In genomic region chr18:13312515-13312914, GRCh38 we compare ENCODE assay signal across 26 cellular contexts.
DNase-seq lines count a peak whose midpoint lies in the region; ATAC-seq, FAIRE-seq and TF ChIP-seq lines count a peak whose summit lies in the region.
"Had no signal": no experiment of that assay in that cellular context is flagged by ENCODE, and none has a peak within 500 bp of the region (broad histone marks: within the 10 kb centered on the region; RNA-seq: fewer than 3 reads in every experiment).

No MANE protein-coding gene starts in this region.

- BruUV-seq in HepG2 (replicated peaks; lab: Mats Ljungman, UMichigan) = no TSS peak

- TF ChIP-seq RAD21 in HepG2 (CRISPR knock-in tag; IDR thresholded peaks at IDR 0.05) = no peak

- intact Hi-C loops in activated CD4-positive, alpha-beta T cell treated with anti-CD3 and anti-CD28 coated beads for 36 hours (cut with DNase I, micrococcal nuclease) = loop anchor here in 1 of 2 experiments (5.0 kb wide), 1 partner anchor 45 kb away; no protein-coding TSS in a partner anchor
- intact Hi-C loops in activated CD4-positive, alpha-beta T cell treated with anti-CD3 and anti-CD28 coated beads, Interleukin-2, amount 10 ng/mL, durations not matched to agents 24 days and 14 days (cut with micrococcal nuclease) = loop anchor here (5.0 kb wide), 1 partner anchor 45 kb away; no protein-coding TSS in a partner anchor
- intact Hi-C loops in HepG2 (cut with micrococcal nuclease; ENCODE audit: unreplicated experiment) = no loop called here

- peaks cover 40% of the 10 kb centered on the region for H3K4me1 Mint-ChIP-seq in activated CD4-positive, alpha-beta T cell treated with anti-CD3 and anti-CD28 coated beads for 36 hours
- peaks cover 37% of the 10 kb centered on the region for H3K4me1 Mint-ChIP-seq in activated CD4-positive, alpha-beta T cell treated with anti-CD3 and anti-CD28 coated beads, Interleukin-2, amount 10 ng/mL, durations not matched to agents 24 days and 14 days
- peaks cover 52% of the 10 kb centered on the region for H3K4me1 Mint-ChIP-seq in activated naive CD8-positive, alpha-beta T cell (ENCODE audit: low read depth)
- peaks cover 45% of the 10 kb centered on the region for H3K4me1 Mint-ChIP-seq in activated naive CD8-positive, alpha-beta T cell treated with anti-CD3 and anti-CD28 coated beads, Interleukin-2, amount 50 U/mL, for 24 hours
- H3K4me1 Mint-ChIP-seq: B cell, GM23338 had no signal

- H3K36me3 Mint-ChIP-seq in activated CD4-positive, alpha-beta T cell treated with anti-CD3 and anti-CD28 coated beads for 36 hours (ENCODE audit: low read depth) = peaks cover 17% of the 10 kb centered on the region
- H3K36me3 Mint-ChIP-seq in activated CD4-positive, alpha-beta T cell treated with anti-CD3 and anti-CD28 coated beads, Interleukin-2, amount 10 ng/mL, durations not matched to agents 24 days and 14 days (ENCODE audit: low read depth) = peaks cover 16% of the 10 kb centered on the region
- peaks cover 9% of the 10 kb centered on the region for H3K36me3 Mint-ChIP-seq in activated naive CD8-positive, alpha-beta T cell
- peaks cover 17% of the 10 kb centered on the region for H3K36me3 Mint-ChIP-seq in activated naive CD8-positive, alpha-beta T cell treated with anti-CD3 and anti-CD28 coated beads, Interleukin-2, amount 50 U/mL, for 24 hours (ENCODE audit: low read depth)

- H3K27me3 Mint-ChIP-seq in activated CD4-positive, alpha-beta T cell treated with anti-CD3 and anti-CD28 coated beads for 36 hours = no peaks in the 10 kb centered on the region
- no peaks in the 10 kb centered on the region for H3K27me3 Mint-ChIP-seq in activated CD4-positive, alpha-beta T cell treated with anti-CD3 and anti-CD28 coated beads, Interleukin-2, amount 10 ng/mL, durations not matched to agents 24 days and 14 days
- H3K27me3 Mint-ChIP-seq in activated naive CD8-positive, alpha-beta T cell = no peaks in the 10 kb centered on the region
- no peaks in the 10 kb centered on the region for H3K27me3 Mint-ChIP-seq in activated naive CD8-positive, alpha-beta T cell treated with anti-CD3 and anti-CD28 coated beads, Interleukin-2, amount 50 U/mL, for 24 hours

- H3K4me2 ChIP-seq in HepG2 (ENCODE audit: low read depth, low read length) = peak overlapping the region; percentile 69
- H3K4me2 ChIP-seq: GM23338 had no signal

- DNase-seq in activated CD4-positive, alpha-beta T cell treated with anti-CD3 and anti-CD28 coated beads for 36 hours = no peak
- no peak for DNase-seq in activated CD4-positive, alpha-beta T cell treated with anti-CD3 and anti-CD28 coated beads, Interleukin-2, amount 10 ng/mL, durations not matched to agents 24 days and 14 days
- no peak for DNase-seq in activated naive CD8-positive, alpha-beta T cell treated with anti-CD3 and anti-CD28 coated beads, Interleukin-2, amount 50 U/mL, for 24 hours
- DNase-seq in HepG2 (ENCODE audit: low spot score) (no peak), iPS-NIHi11 (ENCODE audit: low spot score) (no peak)
- DNase-seq: COR-L47, DMS53, HFFc6, IMR-90, KG1, NCI-H1048, NCI-H1417, NCI-H1694, NCI-H2029 treated with DMSO at 0.1 percent for 48 hours, NCI-H446 treated with DMSO at 0.1 percent for 48 hours, NCI-H526, Right ventricle myocardium superior, RPMI8226 had no signal

- in situ Hi-C loops in HepG2 (cut with HindIII; ENCODE audit: extremely low pct_ligation_motif_present, low pct_unique_long_range_greater_than_20kb) = no loop called here

- no peak for TF ChIP-seq POLR2A in HepG2 (IDR thresholded peaks at IDR 0.05; ENCODE audit: insufficient read depth in 1 of 2, low read depth in 2 of 2, low read length in 2 of 2)

- H3K36me3 ChIP-seq in HepG2 (replicated peaks in 1 of 2; ENCODE audit: control insufficient read depth in 1 of 2, insufficient read depth in 2 of 2, low read length in 2 of 2) (no peaks in the 10 kb centered on the region), thymus (ENCODE audit: control insufficient read depth, insufficient read depth) (peaks cover 31% of the 10 kb centered on the region)
- H3K36me3 ChIP-seq: HAP-1, SJSA1 had no signal

- WGBS in HepG2 (ENCODE audit: low lambda C conversion rate) = 84% methylated on average over 4 of the region's 4 CpGs
- WGBS in thymus = over 99% methylated on average over 4 of the region's 4 CpGs

- H3K4me1 ChIP-seq in HepG2 (ENCODE audit: insufficient read depth, low read length) = peaks cover 20% of the 10 kb centered on the region
- H3K4me1 ChIP-seq in thymus (ENCODE audit: control insufficient read depth, insufficient read depth, low read length) = peaks cover 32% of the 10 kb centered on the region
- H3K4me1 ChIP-seq: HAP-1, SJSA1 had no signal

- peak overlapping the region; percentile 65 for H3K27ac ChIP-seq in HepG2 (ENCODE audit: extremely low read length, insufficient read depth, low read length)
- H3K27ac ChIP-seq in thymus (ENCODE audit: low read depth) = peak overlapping the region; percentile 66
- H3K27ac ChIP-seq: 22Rv1, SJSA1 had no signal

- ATAC-seq in activated CD4-positive, alpha-beta T cell treated with anti-CD3 and anti-CD28 coated beads for 36 hours = no peak
- no peak for ATAC-seq in activated naive CD8-positive, alpha-beta T cell treated with anti-CD3 and anti-CD28 coated beads, Interleukin-2, amount 50 U/mL, for 24 hours
- ATAC-seq in HepG2 (no peak), HG02798 (IDR thresholded peaks at IDR 0.05; ENCODE audit: poor library complexity, unreplicated experiment) (no peak)
- ATAC-seq: GM23338 had no signal

- H3K9me3 Mint-ChIP-seq in activated CD4-positive, alpha-beta T cell treated with anti-CD3 and anti-CD28 coated beads for 36 hours (ENCODE audit: low read depth) = peaks cover 17% of the 10 kb centered on the region
- H3K9me3 Mint-ChIP-seq in activated CD4-positive, alpha-beta T cell treated with anti-CD3 and anti-CD28 coated beads, Interleukin-2, amount 10 ng/mL, durations not matched to agents 24 days and 14 days = peaks cover 8% of the 10 kb centered on the region
- H3K9me3 Mint-ChIP-seq in activated naive CD8-positive, alpha-beta T cell (ENCODE audit: low read depth) = peaks cover 12% of the 10 kb centered on the region
- peaks cover 23% of the 10 kb centered on the region for H3K9me3 Mint-ChIP-seq in activated naive CD8-positive, alpha-beta T cell treated with anti-CD3 and anti-CD28 coated beads, Interleukin-2, amount 50 U/mL, for 24 hours

- FAIRE-seq in HepG2 (lab: Jason Lieb, UNC) = no peak

- H3K9ac ChIP-seq in HepG2 (ENCODE audit: insufficient read depth, low read depth, low read length) = no peak overlapping the region

- peak overlapping the region; percentile 67 for H3K27ac Mint-ChIP-seq in activated CD4-positive, alpha-beta T cell treated with anti-CD3 and anti-CD28 coated beads for 36 hours
- no peak overlapping the region for H3K27ac Mint-ChIP-seq in activated CD4-positive, alpha-beta T cell treated with anti-CD3 and anti-CD28 coated beads, Interleukin-2, amount 10 ng/mL, durations not matched to agents 24 days and 14 days
- H3K27ac Mint-ChIP-seq in activated naive CD8-positive, alpha-beta T cell = peak overlapping the region; percentile 75
- no peak overlapping the region for H3K27ac Mint-ChIP-seq in activated naive CD8-positive, alpha-beta T cell treated with anti-CD3 and anti-CD28 coated beads, Interleukin-2, amount 50 U/mL, for 24 hours
- H3K27ac Mint-ChIP-seq: B cell, GM23338, HFFc6 had no signal

- H3K27me3 ChIP-seq in HepG2 (ENCODE audit: control insufficient read depth in 1 of 2, insufficient read depth in 2 of 2, low read length in 2 of 2) (no peaks in the 10 kb centered on the region), thymus (ENCODE audit: control insufficient read depth, insufficient read depth) (no peaks in the 10 kb centered on the region)
- H3K27me3 ChIP-seq: SJSA1 had no signal

- CTCF ChIA-PET in activated CD4-positive, alpha-beta T cell treated with anti-CD3 and anti-CD28 coated beads for 36 hours (lab: Charles Lee) = interaction anchor here (2.5 kb wide), 1 partner anchor 96 kb away, joined by 7 read pairs; no protein-coding TSS in a partner anchor
- CTCF ChIA-PET in HepG2 (lab: Yijun Ruan, JAX; ENCODE audit: low intra/inter-chr PET ratio, low total read pairs) = no interaction called here

- TF ChIP-seq EP300 in HepG2 (IDR thresholded peaks at IDR 0.05; ENCODE audit: low read depth in 2 of 2, low read length in 2 of 2) (no peak), HepG2 (CRISPR knock-in tag; IDR thresholded peaks at IDR 0.05; ENCODE audit: borderline replicate concordance) (no peak)

- H3K4me3 Mint-ChIP-seq in activated CD4-positive, alpha-beta T cell treated with anti-CD3 and anti-CD28 coated beads for 36 hours = no peak overlapping the region
- no peak overlapping the region for H3K4me3 Mint-ChIP-seq in activated CD4-positive, alpha-beta T cell treated with anti-CD3 and anti-CD28 coated beads, Interleukin-2, amount 10 ng/mL, durations not matched to agents 24 days and 14 days
- H3K4me3 Mint-ChIP-seq in activated naive CD8-positive, alpha-beta T cell = no peak overlapping the region
- H3K4me3 Mint-ChIP-seq in activated naive CD8-positive, alpha-beta T cell treated with anti-CD3 and anti-CD28 coated beads, Interleukin-2, amount 50 U/mL, for 24 hours = no peak overlapping the region
- H3K4me3 Mint-ChIP-seq: B cell, GM23338, HFFc6 had no signal

- no peaks in the 10 kb centered on the region for H4K20me1 ChIP-seq in HepG2 (ENCODE audit: insufficient read depth, low read length)

- no peaks in the 10 kb centered on the region for H3K79me2 ChIP-seq in HepG2 (ENCODE audit: insufficient read depth, low read length)

- peaks cover 16% of the 10 kb centered on the region for H3K9me3 ChIP-seq in HepG2 (ENCODE audit: low read length)
- H3K9me3 ChIP-seq in thymus (ENCODE audit: control insufficient read depth) = peaks cover 4% of the 10 kb centered on the region

- POLR2A ChIA-PET in activated CD4-positive, alpha-beta T cell treated with anti-CD3 and anti-CD28 coated beads for 36 hours (lab: Charles Lee) = no interaction called here
- POLR2A ChIA-PET in HepG2 (lab: Yijun Ruan, JAX) = interaction anchor here (1.4 kb wide), 1 partner anchor 26 kb away, joined by 5 read pairs; no protein-coding TSS in a partner anchor

- no peak overlapping the region for H2AFZ ChIP-seq in HepG2 (ENCODE audit: low read length)
- H2AFZ ChIP-seq: GM23338 had no signal

- H3K4me3 ChIP-seq in HepG2 (replicated peaks in 1 of 3; ENCODE audit: insufficient read depth in 1 of 3, low read depth in 2 of 3, low read length in 3 of 3) (no peak overlapping the region), thymus (ENCODE audit: low read length) (no peak overlapping the region)
- H3K4me3 ChIP-seq: GM23338, HAP-1, SJSA1 had no signal

- TF ChIP-seq CTCF in HepG2 (CRISPR knock-in tag; IDR thresholded peaks at IDR 0.05) = no peak

TF ChIP-seq in HepG2, 621 proteins besides CTCF, POLR2A, EP300 and RAD21:
- no peak for TF ChIP-seq ZNF775 (CRISPR knock-in tag; IDR thresholded peaks at IDR 0.05; ENCODE audit: borderline replicate concordance)
- TF ChIP-seq ESRRA (CRISPR knock-in tag; IDR thresholded peaks at IDR 0.05; ENCODE audit: low read depth) = no peak
- TF ChIP-seq ZNF121 (CRISPR knock-in tag; IDR thresholded peaks at IDR 0.05) = peak; percentile 89
- TF ChIP-seq HDAC1 (CRISPR knock-in tag; IDR thresholded peaks at IDR 0.05) = peak; percentile 14; the same call in 1 of the 2 replicates
- TF ChIP-seq ZNF3 (CRISPR knock-in tag; IDR thresholded peaks at IDR 0.05) = peak; percentile 57
TF ChIP-seq in HepG2: peak in this region for 3.

Comparison
In these comparisons a context has a peak if more than half of its experiments do, and no peak if none do; other contexts are left out.
1. H3K27ac Mint-ChIP-seq: peak in activated CD4-positive, alpha-beta T cell treated with anti-CD3 and anti-CD28 coated beads for 36 hours (single experiment) and activated naive CD8-positive, alpha-beta T cell (single experiment); none in activated CD4-positive, alpha-beta T cell treated with anti-CD3 and anti-CD28 coated beads, Interleukin-2, amount 10 ng/mL, durations not matched to agents 24 days and 14 days (single experiment) and activated naive CD8-positive, alpha-beta T cell treated with anti-CD3 and anti-CD28 coated beads, Interleukin-2, amount 50 U/mL, for 24 hours (single experiment).